In genomic region chr5:124253421-124253820, GRCh38 we compare ENCODE assay signal across 18 cellular contexts.
DNase-seq lines count a peak whose midpoint lies in the region; ATAC-seq and TF ChIP-seq lines count a peak whose summit lies in the region.
"Had no signal": no experiment of that assay in that cellular context is flagged by ENCODE, and none has a peak within 500 bp of the region (broad histone marks: within the 10 kb centered on the region; RNA-seq: fewer than 3 reads in every experiment).

No MANE protein-coding gene starts in this region.

- H3K27me3 Mint-ChIP-seq in brain = peaks cover 13% of the 10 kb centered on the region
- H3K27me3 Mint-ChIP-seq: activated CD4-positive, alpha-beta memory T cell treated with anti-CD3 and anti-CD28 coated beads for 36 hours had no signal

- intact Hi-C loops in left ventricle myocardium inferior (cut with micrococcal nuclease) = no loop called here

- peaks cover 12% of the 10 kb centered on the region for H3K4me1 ChIP-seq in left ventricle myocardium inferior
- H3K4me1 ChIP-seq: colonic mucosa, HAP-1, right lobe of liver had no signal

- TF ChIP-seq CTCF in brain (conservative IDR thresholded peaks at IDR 0.05) (no peak), left ventricle myocardium inferior (IDR thresholded peaks at IDR 0.05; ENCODE audit: borderline replicate concordance) (no peak)

- H3K4me3 Mint-ChIP-seq in brain = peak overlapping the region in 1 of 5 experiments; percentile 17
- H3K4me3 Mint-ChIP-seq: activated CD4-positive, alpha-beta memory T cell treated with anti-CD3 and anti-CD28 coated beads for 36 hours; CD14-positive monocyte; WTC11 had no signal

- H3K36me3 ChIP-seq in left ventricle myocardium inferior = no peaks in the 10 kb centered on the region
- H3K36me3 ChIP-seq: colonic mucosa, HAP-1, right lobe of liver had no signal

- H3K4me3 ChIP-seq in left ventricle myocardium inferior = no peak overlapping the region
- H3K4me3 ChIP-seq: colonic mucosa, HAP-1, hepatocyte, lung, right lobe of liver had no signal

- H3K9me3 Mint-ChIP-seq in brain = peaks cover 26 to 55% (median 33%) of the 10 kb centered on the region in 5 experiments

- peak overlapping the region in 4 of 5 experiments; percentile 57 to 91 (median 80) for H3K27ac Mint-ChIP-seq in brain
- H3K27ac Mint-ChIP-seq: activated CD4-positive, alpha-beta memory T cell treated with anti-CD3 and anti-CD28 coated beads for 36 hours; CD14-positive monocyte; WTC11 had no signal

- H3K36me3 Mint-ChIP-seq in brain = peaks cover 34% of the 10 kb centered on the region
- H3K36me3 Mint-ChIP-seq: activated CD4-positive, alpha-beta memory T cell treated with anti-CD3 and anti-CD28 coated beads for 36 hours; CD14-positive monocyte had no signal

- H3K27me3 ChIP-seq in left ventricle myocardium inferior (ENCODE audit: low read depth) = no peaks in the 10 kb centered on the region
- H3K27me3 ChIP-seq: colonic mucosa, hepatocyte, right lobe of liver had no signal

- DNase-seq in NCI-H1694 (lab: John Stamatoyannopoulos, UW) = peak; percentile 72
- peak; percentile 39 to 77 for DNase-seq in hippocampal formation (lab: John Stamatoyannopoulos, UW)
- DNase-seq in pons (ENCODE audit: low spot score) = peak; percentile 75
- no peak for DNase-seq in left ventricle myocardium inferior
- DNase-seq: activated CD4-positive, alpha-beta memory T cell treated with anti-CD3 and anti-CD28 coated beads for 36 hours; activated effector memory CD4-positive, alpha-beta T cell treated with Interleukin-2 at 50 U/mL for 16 hours; colonic mucosa; NCI-H510A treated with DMSO at 0.1 percent for 48 hours; right lobe of liver; T1000 had no signal

- H3K9me3 ChIP-seq in left ventricle myocardium inferior (replicated peaks) = peaks cover 2% of the 10 kb centered on the region
- H3K9me3 ChIP-seq: colonic mucosa, HAP-1, right lobe of liver had no signal

- ATAC-seq in GM18498 (IDR thresholded peaks at IDR 0.05; ENCODE audit: unreplicated experiment) = no peak
- no peak for ATAC-seq in GM21390 (IDR thresholded peaks at IDR 0.05; ENCODE audit: unreplicated experiment)
- ATAC-seq: right lobe of liver, WTC11 had no signal

- H3K27ac ChIP-seq in left ventricle myocardium inferior (replicated peaks) = no peak overlapping the region
- H3K27ac ChIP-seq: colonic mucosa, hepatocyte, right lobe of liver had no signal

- H3K4me1 Mint-ChIP-seq in brain = peaks cover 39% of the 10 kb centered on the region
- H3K4me1 Mint-ChIP-seq: CD14-positive monocyte had no signal
